In genomic region chr5:173826921-173827350, GRCh38 we compare ENCODE assay signal across 24 cellular contexts.
DNase-seq lines count a peak whose midpoint lies in the region; ATAC-seq, FAIRE-seq and TF ChIP-seq lines count a peak whose summit lies in the region.
"Had no signal": no experiment of that assay in that cellular context is flagged by ENCODE, and none has a peak within 500 bp of the region (broad histone marks: within the 10 kb centered on the region; RNA-seq: fewer than 3 reads in every experiment).

No MANE protein-coding gene starts in this region.

- DNase-seq in GM12878 (ENCODE audit: low read depth, low spot score) = no peak
- DNase-seq in mucosa of descending colon = no peak
- no peak for DNase-seq in type B pancreatic cell (ENCODE audit: extremely low spot score, unreplicated experiment)
- DNase-seq in KG1 (lab: John Stamatoyannopoulos, UW) = no peak
- no peak for DNase-seq in NCI-H1417 (lab: John Stamatoyannopoulos, UW)
- DNase-seq in effector memory CD4-positive, alpha-beta T cell = no peak
- DNase-seq: CD4-positive, alpha-beta memory T cell; DND-41; HCEC 1CT; IMR-90; Karpas-422; NCI-H1048; NCI-H1436; NCI-H187 treated with DMSO at 0.1 percent for 48 hours; NCI-H2107; NCI-H446 treated with DMSO at 0.1 percent for 48 hours; NCI-H526 treated with DMSO at 0.1 percent for 48 hours had no signal

- in situ Hi-C loops in GM12878 (cut with MboI) = no loop called here

- peaks cover 6% of the 10 kb centered on the region for H3K9me3 Mint-ChIP-seq in type B pancreatic cell

- no peak for FAIRE-seq in GM12878 (lab: Jason Lieb, UNC)
- FAIRE-seq: GM12891, HTR-8/SVneo had no signal

- H3K27me3 ChIP-seq in GM12878 (replicated peaks in 1 of 2; ENCODE audit: control insufficient read depth in 2 of 2, insufficient read depth in 2 of 2, low read length in 1 of 2) (no peaks in the 10 kb centered on the region), layer of hippocampus (ENCODE audit: control insufficient read depth, insufficient read depth, low read length) (no peaks in the 10 kb centered on the region)
- no peaks in the 10 kb centered on the region for H3K27me3 ChIP-seq in effector memory CD4-positive, alpha-beta T cell (replicated peaks; ENCODE audit: control insufficient read depth, insufficient read depth, low read length, poor library complexity, severe bottlenecking)
- H3K27me3 ChIP-seq: BLaER1 had no signal

- POLR2A ChIA-PET in GM12878 (lab: Charles Lee) = interaction anchor here (0.6 to 15.5 kb wide), 8 partner anchors 11 to 91 kb away, joined by 3 to 240 read pairs (median 4); partner anchors contain the start of gene CPEB4

- no peak for TF ChIP-seq POLR2A in GM12878 (IDR thresholded peaks at IDR 0.05; ENCODE audit: low read depth, low read length)

- no peak for TF ChIP-seq EP300 in GM12878 (IDR thresholded peaks at IDR 0.05; ENCODE audit: borderline replicate concordance in 1 of 2, control insufficient read depth in 1 of 2, low read depth in 2 of 2, low read length in 2 of 2)

- H3K36me3 ChIP-seq in GM12878 (ENCODE audit: control insufficient read depth in 2 of 2, insufficient read depth in 2 of 2, low read length in 1 of 2) (no peaks in the 10 kb centered on the region), mucosa of descending colon (ENCODE audit: low read depth) (no peaks in the 10 kb centered on the region)
- H3K36me3 ChIP-seq in effector memory CD4-positive, alpha-beta T cell (ENCODE audit: control insufficient read depth, insufficient read depth, low read length) = no peaks in the 10 kb centered on the region
- H3K36me3 ChIP-seq: BLaER1 had no signal

- H3K4me2 ChIP-seq in GM12878 (ENCODE audit: control insufficient read depth, insufficient read depth) = no peak overlapping the region
- H3K4me2 ChIP-seq: BLaER1, GM23338 had no signal

- SMC1A ChIA-PET in GM12878 (lab: Charles Lee; ENCODE audit: uncharacterized antibody, unreplicated experiment) = interaction anchor here (0.6 to 19.8 kb wide), 25 partner anchors 6 to 209 kb away, joined by 3 to 283 read pairs (median 4); partner anchors contain the start of gene CPEB4

- TF ChIP-seq CTCF in GM12878 (IDR thresholded peaks at IDR 0.05 in 2 of 3, conservative IDR thresholded peaks at IDR 0.05 in 1 of 3; ENCODE audit: control insufficient read depth in 2 of 3, extremely low read depth in 1 of 3, insufficient read depth in 1 of 3, low read depth in 3 of 3, low read length in 3 of 3) (no peak), mucosa of descending colon (IDR thresholded peaks at IDR 0.05) (no peak), type B pancreatic cell (conservative IDR thresholded peaks at IDR 0.05) (no peak)

- CTCF ChIA-PET in GM12878 (lab: Yijun Ruan, JAX) = interaction anchor here (0.6 to 5.2 kb wide), 12 partner anchors 8 to 211 kb away, joined by 3 to 29 read pairs (median 4); partner anchors contain the start of genes BOD1 and CPEB4

- no peak overlapping the region for H3K4me3 ChIP-seq in GM12878
- no peak overlapping the region for H3K4me3 ChIP-seq in mucosa of descending colon
- H3K4me3 ChIP-seq in effector memory CD4-positive, alpha-beta T cell (ENCODE audit: insufficient read depth, low read depth, low read length, poor library complexity, severe bottlenecking) = no peak overlapping the region
- H3K4me3 ChIP-seq: BLaER1, GM23338 had no signal

- H3K4me1 ChIP-seq in GM12878 (ENCODE audit: control insufficient read depth, insufficient read depth, low read length) = peaks cover 48% of the 10 kb centered on the region
- peaks cover 10% of the 10 kb centered on the region for H3K4me1 ChIP-seq in mucosa of descending colon (ENCODE audit: low read depth)
- no peaks in the 10 kb centered on the region for H3K4me1 ChIP-seq in effector memory CD4-positive, alpha-beta T cell (ENCODE audit: control insufficient read depth, insufficient read depth, low read length, poor library complexity, severe bottlenecking)

- no peaks in the 10 kb centered on the region for H3K79me2 ChIP-seq in GM12878 (ENCODE audit: control insufficient read depth, insufficient read depth, low read length)

- WGBS in GM12878 (ENCODE audit: insufficient coverage, insufficient replicate concordance, low lambda C conversion rate, missing lambda C conversion rate) = 100% methylated on average over 1 of the region's 1 CpG

- H3K27ac ChIP-seq in GM12878 (ENCODE audit: control insufficient read depth, insufficient read depth) (no peak overlapping the region), layer of hippocampus (ENCODE audit: low read depth, low read length) (peak overlapping the region; percentile 48)
- H3K27ac ChIP-seq in effector memory CD4-positive, alpha-beta T cell (ENCODE audit: insufficient read depth, low read length, poor library complexity, severe bottlenecking) = no peak overlapping the region
- H3K27ac ChIP-seq: BLaER1, RWPE1 had no signal

- H3K9me3 ChIP-seq in GM12878 (replicated peaks; ENCODE audit: control insufficient read depth, insufficient read depth, low read length) = peaks cover 2% of the 10 kb centered on the region; the same call in 2 of the 3 replicates
- no peaks in the 10 kb centered on the region for H3K9me3 ChIP-seq in mucosa of descending colon
- no peaks in the 10 kb centered on the region for H3K9me3 ChIP-seq in effector memory CD4-positive, alpha-beta T cell (ENCODE audit: control insufficient read depth, low read length)

- H3K27ac Mint-ChIP-seq in type B pancreatic cell = peak overlapping the region; percentile 14
- H3K27ac Mint-ChIP-seq: CD4-positive, alpha-beta memory T cell; GM23338 had no signal

- H3K9ac ChIP-seq in GM12878 (ENCODE audit: control insufficient read depth, insufficient read depth, low read length) = no peak overlapping the region
- H3K9ac ChIP-seq: BLaER1 had no signal

- RAD21 ChIA-PET in GM12878 (lab: Charles Lee; ENCODE audit: unreplicated experiment) = interaction anchor here (0.6 to 15.3 kb wide), 8 partner anchors 20 to 98 kb away, joined by 3 to 395 read pairs (median 4); partner anchors contain the start of gene CPEB4

- intact Hi-C loops in GM12878 (cut with micrococcal nuclease; ENCODE audit: unreplicated experiment) (no loop called here), mucosa of descending colon (cut with DNase I, micrococcal nuclease) (no loop called here)

- BruUV-seq in GM12878 (replicated peaks; lab: Mats Ljungman, UMichigan) = no TSS peak

- H3K36me3 Mint-ChIP-seq in type B pancreatic cell = peaks cover 7% of the 10 kb centered on the region

- no peak overlapping the region for H2AFZ ChIP-seq in GM12878 (ENCODE audit: control insufficient read depth, low read depth, low read length)
- H2AFZ ChIP-seq: GM23338 had no signal

- no peak overlapping the region for H3K4me3 Mint-ChIP-seq in type B pancreatic cell
- H3K4me3 Mint-ChIP-seq: CD4-positive, alpha-beta memory T cell; GM23338 had no signal

- H3K27me3 Mint-ChIP-seq in type B pancreatic cell = peaks cover 3% of the 10 kb centered on the region

- H4K20me1 ChIP-seq in GM12878 (ENCODE audit: control insufficient read depth, insufficient read depth) = no peaks in the 10 kb centered on the region
- H4K20me1 ChIP-seq: BLaER1 had no signal

- TF ChIP-seq RAD21 in GM12878 (IDR thresholded peaks at IDR 0.05; ENCODE audit: insufficient read depth, low read depth, low read length) = no peak

- ATAC-seq in GM12878 (no peak), mucosa of descending colon (peak; percentile 40)
- ATAC-seq: GM23338, SK-N-SH treated with all-trans-retinoic acid at 6 μM for 48 hours had no signal

- H3K4me1 Mint-ChIP-seq in type B pancreatic cell (ENCODE audit: unreplicated experiment) = peaks cover 32% of the 10 kb centered on the region

TF ChIP-seq in GM12878, 131 proteins besides CTCF, POLR2A, EP300 and RAD21:
- TF ChIP-seq TARDBP (IDR thresholded peaks at IDR 0.05; ENCODE audit: borderline replicate concordance) (no peak), TBL1XR1 (IDR thresholded peaks at IDR 0.05; ENCODE audit: low read depth, low read length) (no peak), SPI1 (IDR thresholded peaks at IDR 0.05; ENCODE audit: borderline replicate concordance, insufficient read depth, low read depth, low read length) (peak; percentile 28; the same call in 1 of the 2 replicates)
